Comparison of ENCODE assay signal across 20 cellular contexts in the genomic region with DNA sequence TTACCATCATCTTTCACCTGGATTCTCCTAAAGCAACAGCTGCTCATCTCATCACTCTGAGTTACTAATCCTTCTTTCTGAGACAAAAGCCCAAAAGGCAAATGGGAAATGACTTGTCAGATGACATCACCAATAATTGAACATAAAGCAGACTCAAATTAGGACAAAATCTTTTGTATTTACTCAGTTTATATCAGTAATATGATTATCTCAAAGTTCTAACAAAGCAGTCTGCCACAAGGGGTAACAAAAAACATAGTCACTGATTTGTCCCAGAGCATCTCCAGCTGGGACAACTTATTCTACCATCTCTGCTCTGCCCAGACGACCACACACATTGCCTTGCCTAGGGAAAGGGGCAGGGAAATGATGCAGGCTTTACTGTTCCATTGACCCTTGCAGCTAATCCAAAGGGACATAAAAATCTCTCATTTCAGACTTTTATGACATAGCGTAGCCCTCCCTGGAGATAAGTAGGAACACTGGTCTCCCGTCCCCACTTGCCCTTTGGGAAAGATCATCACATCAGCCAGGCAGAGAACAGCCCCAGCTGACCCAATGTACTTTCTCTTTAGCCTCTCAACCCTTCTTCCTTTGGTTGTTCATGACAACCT.
DNase-seq lines count a peak whose midpoint lies in the region; ATAC-seq, FAIRE-seq and TF ChIP-seq lines count a peak whose summit lies in the region.
"Had no signal": no experiment of that assay in that cellular context is flagged by ENCODE, and none has a peak within 500 bp of the region (broad histone marks: within the 10 kb centered on the region; RNA-seq: fewer than 3 reads in every experiment).

No MANE protein-coding gene starts in this region.

- dilution Hi-C loops in keratinocyte (cut with MboI; ENCODE audit: extremely low pct_ligation_motif_present, low sequenced_read_pairs): no loop called here

- no peaks in the 10 kb centered on the region for H3K27me3 Mint-ChIP-seq in stimulated activated naive CD8-positive, alpha-beta T cell treated with anti-CD3 and anti-CD28 coated beads, Interleukin-15, Interleukin-2, amounts not matched to agents 100 ng/mL and 50 ng/mL, for 24 hours
- H3K27me3 Mint-ChIP-seq in stimulated activated naive CD8-positive, alpha-beta T cell treated with anti-CD3 and anti-CD28 coated beads, Interleukin-15, amount 100 ng/mL, for 72 hours: no peaks in the 10 kb centered on the region

- H3K36me3 ChIP-seq in keratinocyte (ENCODE audit: control insufficient read depth in 2 of 2, extremely low read depth in 1 of 2, insufficient read depth in 2 of 2, low read length in 2 of 2): no peaks in the 10 kb centered on the region
- no peaks in the 10 kb centered on the region for H3K36me3 ChIP-seq in kidney (ENCODE audit: control insufficient read depth in 1 of 2, insufficient read depth in 2 of 2, low read length in 2 of 2)
- H3K36me3 ChIP-seq in mesenchymal stem cell (ENCODE audit: control insufficient read depth in 1 of 2, insufficient read depth in 2 of 2, low read depth in 1 of 2, low read length in 2 of 2): no peaks in the 10 kb centered on the region
- H3K36me3 ChIP-seq: MG63 had no signal

- no peaks in the 10 kb centered on the region for H3K79me1 ChIP-seq in mesenchymal stem cell (replicated peaks; ENCODE audit: low read length, poor library complexity, severe bottlenecking)

- no peak overlapping the region for H3K18ac ChIP-seq in mesenchymal stem cell (ENCODE audit: low read depth in 1 of 2, low read length in 2 of 2)

- H3K36me3 Mint-ChIP-seq in stimulated activated naive CD8-positive, alpha-beta T cell treated with anti-CD3 and anti-CD28 coated beads, Interleukin-15, Interleukin-2, amounts not matched to agents 100 ng/mL and 50 ng/mL, for 24 hours (ENCODE audit: low read depth): peaks cover 4% of the 10 kb centered on the region

- H3K4ac ChIP-seq in mesenchymal stem cell (ENCODE audit: low read depth in 1 of 2, low read length in 2 of 2): no peak overlapping the region

- H2BK15ac ChIP-seq in mesenchymal stem cell (ENCODE audit: low read depth, poor library complexity, severe bottlenecking): no peak overlapping the region

- peak overlapping the region; percentile 42 for H3K4me2 ChIP-seq in keratinocyte (ENCODE audit: control insufficient read depth, extremely low read depth, insufficient read depth, low read depth, low read length)
- no peak overlapping the region for H3K4me2 ChIP-seq in mesenchymal stem cell (ENCODE audit: low read length, poor library complexity, severe bottlenecking)

- no peak overlapping the region for H3K14ac ChIP-seq in mesenchymal stem cell (ENCODE audit: low read length in 2 of 2)

- H4K20me1 ChIP-seq in keratinocyte (ENCODE audit: control insufficient read depth, extremely low read depth, insufficient read depth, low read length): no peaks in the 10 kb centered on the region

- no peak overlapping the region for H2BK12ac ChIP-seq in mesenchymal stem cell (ENCODE audit: low read length in 2 of 2)

- intact Hi-C loops in kidney (cut with DNase I): no loop called here

- no peak overlapping the region for H2BK5ac ChIP-seq in mesenchymal stem cell (ENCODE audit: low read depth, low read length, poor library complexity, severe bottlenecking)

- DNase-seq in stimulated activated naive CD8-positive, alpha-beta T cell treated with anti-CD3 and anti-CD28 coated beads, Interleukin-15, amount 100 ng/mL, for 72 hours: no peak
- DNase-seq in keratinocyte (ENCODE audit: low read depth, low spot score) (no peak), kidney tubule cell (ENCODE audit: low spot score) (no peak), kidney (no peak), mesenchymal stem cell (no peak)
- DNase-seq: activated CD4-positive, CD25-positive, alpha-beta regulatory T cell treated with anti-CD3 and anti-CD28 coated beads, Interleukin-2, amount 50 U/mL, for 72 hours; activated T-cell treated with anti-CD3 and anti-CD28 coated beads, Interleukin-2, amount 50 U/mL, for 4 hours; anterior cingulate cortex; cerebellar nuclear complex; hippocampal formation; NCI-H1694; NCI-H345; stimulated activated CD4-positive, alpha-beta T cell treated with anti-CD3 and anti-CD28 coated beads, Interleukin-4, amount 100 ng/mL, for 4 hours; stimulated activated CD8-positive, alpha-beta memory T cell treated with anti-CD3 and anti-CD28 coated beads, Interleukin-4, amount 100 ng/mL, for 48 hours; testis had no signal

- peaks cover 6% of the 10 kb centered on the region for H3K9me3 Mint-ChIP-seq in stimulated activated naive CD8-positive, alpha-beta T cell treated with anti-CD3 and anti-CD28 coated beads, Interleukin-15, Interleukin-2, amounts not matched to agents 100 ng/mL and 50 ng/mL, for 24 hours
- H3K9me3 Mint-ChIP-seq in stimulated activated naive CD8-positive, alpha-beta T cell treated with anti-CD3 and anti-CD28 coated beads, Interleukin-15, amount 100 ng/mL, for 72 hours: peaks cover 12 to 15% of the 10 kb centered on the region in 2 donors

- H4K91ac ChIP-seq in mesenchymal stem cell (ENCODE audit: low read length): no peak overlapping the region

- H3K9me3 ChIP-seq in keratinocyte (ENCODE audit: control insufficient read depth, low read depth, low read length) (no peaks in the 10 kb centered on the region), kidney (ENCODE audit: control insufficient read depth in 1 of 2, low read length in 2 of 2) (no peaks in the 10 kb centered on the region), mesenchymal stem cell (ENCODE audit: control insufficient read depth, low read length) (no peaks in the 10 kb centered on the region)
- H3K9me3 ChIP-seq: MG63, testis had no signal

- H3K27ac Mint-ChIP-seq in stimulated activated naive CD8-positive, alpha-beta T cell treated with anti-CD3 and anti-CD28 coated beads, Interleukin-15, Interleukin-2, amounts not matched to agents 100 ng/mL and 50 ng/mL, for 24 hours: peak overlapping the region; percentile 74
- H3K27ac Mint-ChIP-seq in stimulated activated naive CD8-positive, alpha-beta T cell treated with anti-CD3 and anti-CD28 coated beads, Interleukin-15, amount 100 ng/mL, for 72 hours: peak overlapping the region in 1 of 2 donors; percentile 21

- H2AFZ ChIP-seq in keratinocyte (ENCODE audit: control insufficient read depth, low read length) (no peak overlapping the region), mesenchymal stem cell (ENCODE audit: low read depth, low read length) (no peak overlapping the region)
- H2AFZ ChIP-seq: parathyroid adenoma had no signal

- H3K9me1 ChIP-seq in keratinocyte (ENCODE audit: control insufficient read depth, extremely low read depth, insufficient read depth, low read length): no peaks in the 10 kb centered on the region

- no peak for FAIRE-seq in keratinocyte (lab: Jason Lieb, UNC)
- FAIRE-seq in kidney (lab: Jason Lieb, UNC): no peak

- H3K4me3 ChIP-seq in keratinocyte (ENCODE audit: control insufficient read depth in 2 of 3, extremely low read depth in 1 of 3, insufficient read depth in 2 of 3, low read depth in 1 of 3, low read length in 3 of 3): no peak overlapping the region
- no peak overlapping the region for H3K4me3 ChIP-seq in kidney (ENCODE audit: low read length in 2 of 2)
- no peak overlapping the region for H3K4me3 ChIP-seq in mesenchymal stem cell (ENCODE audit: insufficient read depth in 1 of 2, low read depth in 1 of 2, low read length in 2 of 2)
- H3K4me3 ChIP-seq: MG63, testis had no signal

- no peak overlapping the region for H3K23ac ChIP-seq in mesenchymal stem cell (ENCODE audit: low read length in 2 of 2)

- H3K9ac ChIP-seq in keratinocyte (ENCODE audit: control insufficient read depth, extremely low read depth, insufficient read depth, low read length) (no peak overlapping the region), kidney (ENCODE audit: low read length in 2 of 2) (no peak overlapping the region), mesenchymal stem cell (ENCODE audit: low read length) (no peak overlapping the region)
- H3K9ac ChIP-seq: parathyroid adenoma had no signal

- H3K4me3 Mint-ChIP-seq in stimulated activated naive CD8-positive, alpha-beta T cell treated with anti-CD3 and anti-CD28 coated beads, Interleukin-15, Interleukin-2, amounts not matched to agents 100 ng/mL and 50 ng/mL, for 24 hours: no peak overlapping the region
- peak overlapping the region in 1 of 2 donors; percentile 7 for H3K4me3 Mint-ChIP-seq in stimulated activated naive CD8-positive, alpha-beta T cell treated with anti-CD3 and anti-CD28 coated beads, Interleukin-15, amount 100 ng/mL, for 72 hours
- H3K4me3 Mint-ChIP-seq: activated T-cell treated with anti-CD3 and anti-CD28 coated beads, Interleukin-2, amount 50 U/mL, for 4 hours had no signal

- H3K4me1 Mint-ChIP-seq in stimulated activated naive CD8-positive, alpha-beta T cell treated with anti-CD3 and anti-CD28 coated beads, Interleukin-15, Interleukin-2, amounts not matched to agents 100 ng/mL and 50 ng/mL, for 24 hours (ENCODE audit: low read depth): peaks cover 59% of the 10 kb centered on the region
- H3K4me1 Mint-ChIP-seq in stimulated activated naive CD8-positive, alpha-beta T cell treated with anti-CD3 and anti-CD28 coated beads, Interleukin-15, amount 100 ng/mL, for 72 hours: peaks cover 54% of the 10 kb centered on the region

- H3K4me1 ChIP-seq in keratinocyte (ENCODE audit: control insufficient read depth, extremely low read depth, insufficient read depth, low read length): peaks cover 29% of the 10 kb centered on the region
- peaks cover 0 to 3% of the 10 kb centered on the region in 2 donors for H3K4me1 ChIP-seq in kidney (ENCODE audit: control insufficient read depth in 1 of 2, insufficient read depth in 1 of 2, low read depth in 1 of 2, low read length in 2 of 2)
- H3K4me1 ChIP-seq in mesenchymal stem cell (ENCODE audit: control insufficient read depth, insufficient read depth, low read depth, low read length): no peaks in the 10 kb centered on the region
- H3K4me1 ChIP-seq: parathyroid adenoma, testis had no signal

- ATAC-seq in stimulated activated naive CD8-positive, alpha-beta T cell treated with anti-CD3 and anti-CD28 coated beads, Interleukin-15, amount 100 ng/mL, for 72 hours: no peak
- ATAC-seq in HG02884 (IDR thresholded peaks at IDR 0.05; ENCODE audit: unreplicated experiment): no peak

- no peak overlapping the region for H4K8ac ChIP-seq in mesenchymal stem cell (ENCODE audit: low read length)

- WGBS in mesenchymal stem cell: 61% methylated on average over 3 of the region's 3 CpGs

- H2AK5ac ChIP-seq in mesenchymal stem cell (ENCODE audit: low read length, severe bottlenecking): no peak overlapping the region

- H3K79me2 ChIP-seq in keratinocyte (ENCODE audit: control insufficient read depth, insufficient read depth, low read length): no peaks in the 10 kb centered on the region
- H3K79me2 ChIP-seq: parathyroid adenoma had no signal

- no peaks in the 10 kb centered on the region for H3K27me3 ChIP-seq in keratinocyte (ENCODE audit: control insufficient read depth, extremely low read depth, insufficient read depth, low read length)
- H3K27me3 ChIP-seq in mesenchymal stem cell (ENCODE audit: control insufficient read depth in 1 of 2, insufficient read depth in 1 of 2, low read length in 2 of 2): no peaks in the 10 kb centered on the region
- H3K27me3 ChIP-seq: MG63, testis had no signal

- TF ChIP-seq CTCF in VCaP (conservative IDR thresholded peaks at IDR 0.05) (no peak), keratinocyte (optimal IDR thresholded peaks at IDR 0.05 in 1 of 3, IDR thresholded peaks at IDR 0.05 in 1 of 3, conservative IDR thresholded peaks at IDR 0.05 in 1 of 3; ENCODE audit: extremely low read depth in 1 of 3, insufficient read depth in 2 of 3, low read length in 3 of 3) (no peak), kidney (IDR thresholded peaks at IDR 0.05; ENCODE audit: borderline replicate concordance, extremely low read depth, insufficient read depth) (no peak)

- no peak overlapping the region for H2BK120ac ChIP-seq in mesenchymal stem cell (ENCODE audit: low read depth, low read length)

- peak overlapping the region; percentile 38; the same call in 1 of the 2 replicates for H3K27ac ChIP-seq in VCaP
- H3K27ac ChIP-seq in keratinocyte (ENCODE audit: control insufficient read depth, insufficient read depth, low read length): no peak overlapping the region
- H3K27ac ChIP-seq in kidney (ENCODE audit: low read depth in 2 of 2, low read length in 2 of 2): no peak overlapping the region
- H3K27ac ChIP-seq in mesenchymal stem cell (ENCODE audit: low read length, poor library complexity, severe bottlenecking): no peak overlapping the region
- H3K27ac ChIP-seq: parathyroid adenoma, testis had no signal
